ENCODE assay signal across 24 cellular contexts in the genomic region with DNA sequence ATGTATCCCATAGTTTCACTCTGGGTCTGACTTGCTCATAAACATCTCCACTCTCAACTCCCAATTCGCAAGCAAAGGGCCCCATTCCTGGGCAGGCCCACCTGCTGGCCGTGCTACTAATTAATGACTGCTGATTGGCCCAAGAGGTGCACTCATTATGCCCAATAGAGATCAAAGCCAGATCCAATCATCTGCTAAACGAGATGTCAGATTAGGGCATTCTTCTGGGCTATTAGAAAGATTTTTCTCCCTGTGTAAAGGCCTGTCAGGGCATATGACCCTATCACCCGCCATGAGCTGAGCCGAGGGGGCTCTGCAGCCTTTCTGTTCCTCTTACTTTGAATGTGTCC.
"Had no signal": no experiment of that assay in that cellular context is flagged by ENCODE, and none has a peak within 500 bp of the region (broad histone marks: within the 10 kb centered on the region; RNA-seq: fewer than 3 reads in every experiment).

No MANE protein-coding gene starts in this region.

- DNase-seq: activated CD4-positive, alpha-beta T cell treated with anti-CD3 and anti-CD28 coated beads, Interleukin-2, amount 10 ng/mL, durations not matched to agents 24 days and 14 days; activated CD8-positive, alpha-beta memory T cell treated with anti-CD3 and anti-CD28 coated beads, Interleukin-2, amount 50 U/mL, for 4 hours; activated effector memory CD4-positive, alpha-beta T cell treated with anti-CD3 and anti-CD28 coated beads, Interleukin-2, amount 50 U/mL, for 16 hours; activated naive CD4-positive, alpha-beta T cell treated with anti-CD3 and anti-CD28 coated beads for 36 hours; activated naive CD8-positive, alpha-beta T cell treated with anti-CD3 and anti-CD28 coated beads for 36 hours; activated T-cell treated with anti-CD3 and anti-CD28 coated beads, Interleukin-2, amount 50 U/mL, for 1 hour; aorta; cortex of kidney; effector memory CD8-positive, alpha-beta T cell; hypothalamus; immature natural killer cell; kidney; left colon; naive thymus-derived CD8-positive, alpha-beta T cell; occipital lobe; small intestine; stimulated activated CD4-positive, alpha-beta T cell treated with anti-CD3 and anti-CD28 coated beads, Interleukin-4, amount 100 ng/mL, for 24 hours; T-helper 9 cell; WERI-Rb-1 had no signal

- H3K27me3 ChIP-seq: adrenal gland, cardiac muscle cell, vagina had no signal

- H3K27ac ChIP-seq: cardiac muscle cell, WERI-Rb-1 had no signal

- H3K4me3 ChIP-seq: adrenal gland, cardiac muscle cell, vagina had no signal

- H3K9me3 ChIP-seq: adrenal gland, vagina had no signal

- ATAC-seq: activated CD4-positive, CD25-positive, alpha-beta regulatory T cell treated with anti-CD3 and anti-CD28 coated beads, Interleukin-2, amount 50 U/mL, for 24 hours; effector memory CD8-positive, alpha-beta T cell; left colon; naive thymus-derived CD8-positive, alpha-beta T cell; sciatic nerve had no signal

- H3K36me3 ChIP-seq: adrenal gland, cardiac muscle cell, vagina, WERI-Rb-1 had no signal
